31 cellular contexts compared by ENCODE assay signal in the genomic region with DNA sequence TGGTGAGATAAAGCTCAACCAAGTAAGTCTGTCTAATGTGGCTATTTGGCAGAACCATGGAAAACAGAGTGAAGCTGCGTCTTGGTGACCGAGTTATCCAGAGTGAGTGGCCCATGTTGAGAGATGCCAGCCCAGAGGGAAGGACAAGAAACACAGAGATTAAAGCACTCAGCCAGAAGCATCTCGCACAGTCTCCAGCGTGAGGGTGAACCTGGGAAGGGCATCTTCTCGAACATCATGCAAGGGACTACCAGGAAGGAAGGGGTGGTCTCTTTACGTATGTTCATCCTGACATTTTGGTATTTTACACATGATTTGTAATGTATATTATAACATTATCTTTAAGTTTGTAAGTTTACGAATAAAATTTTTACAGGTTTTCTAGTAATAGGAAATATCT.
"Had no signal": no experiment of that assay in that cellular context is flagged by ENCODE, and none has a peak within 500 bp of the region (broad histone marks: within the 10 kb centered on the region; RNA-seq: fewer than 3 reads in every experiment).

No MANE protein-coding gene starts in this region.

- H3K9me3 Mint-ChIP-seq: naive thymus-derived CD4-positive, alpha-beta T cell; natural killer cell; nephron; stimulated activated memory B cell treated with anti-CD40 and anti-IgM and Interleukin-4, amounts not matched to agents 10 μg/mL and 1 μg/mL and 100 μg/mL, for 72 hours; stimulated activated naive CD8-positive, alpha-beta T cell treated with anti-CD3 and anti-CD28 coated beads, Interleukin-15, amount 100 ng/mL, for 72 hours; type B pancreatic cell had no signal

- H3K4me3 Mint-ChIP-seq: naive thymus-derived CD4-positive, alpha-beta T cell; natural killer cell; nephron; neural progenitor cell; stimulated activated memory B cell treated with anti-CD40 and anti-IgM and Interleukin-4, amounts not matched to agents 10 μg/mL and 1 μg/mL and 100 μg/mL, for 72 hours; stimulated activated naive CD8-positive, alpha-beta T cell treated with anti-CD3 and anti-CD28 coated beads, Interleukin-15, amount 100 ng/mL, for 72 hours; type B pancreatic cell had no signal

- H3K9me3 ChIP-seq: neutrophil, pancreas, psoas muscle, right lobe of liver, spleen, suprapubic skin, testis, tibial artery, transverse colon, upper lobe of right lung, uterus had no signal

- H3K27ac Mint-ChIP-seq: natural killer cell; nephron; neural progenitor cell; progenitor cell of endocrine pancreas; stimulated activated memory B cell treated with anti-CD40 and anti-IgM and Interleukin-4, amounts not matched to agents 10 μg/mL and 1 μg/mL and 100 μg/mL, for 72 hours; stimulated activated naive CD8-positive, alpha-beta T cell treated with anti-CD3 and anti-CD28 coated beads, Interleukin-15, amount 100 ng/mL, for 72 hours; type B pancreatic cell had no signal

- H3K36me3 Mint-ChIP-seq: naive thymus-derived CD4-positive, alpha-beta T cell; natural killer cell; neural progenitor cell; stimulated activated memory B cell treated with anti-CD40 and anti-IgM and Interleukin-4, amounts not matched to agents 10 μg/mL and 1 μg/mL and 100 μg/mL, for 72 hours; type B pancreatic cell had no signal

- DNase-seq: naive thymus-derived CD4-positive, alpha-beta T cell; natural killer cell; nucleus accumbens; psoas muscle; right cardiac atrium; right lobe of liver; stimulated activated CD4-positive, alpha-beta T cell treated with anti-CD3 and anti-CD28 coated beads, Interleukin-12 subunit alpha, Interleukin-12 subunit beta, amount 100 ng/mL, for 4 hours; stimulated activated CD4-positive, alpha-beta T cell treated with anti-CD3 and anti-CD28 coated beads, Interleukin-1b, Interleukin-23, amount 100 ng/mL, for 48 hours; stimulated activated CD4-positive, alpha-beta T cell treated with anti-CD3 and anti-CD28 coated beads, Interleukin-4, amount 100 ng/mL, for 1 hour; stimulated activated CD4-positive, alpha-beta T cell treated with anti-CD3 and anti-CD28 coated beads, Interleukin-4, amount 100 ng/mL, for 4 hours; stimulated activated CD8-positive, alpha-beta memory T cell treated with anti-CD3 and anti-CD28 coated beads, Interleukin-4, amount 100 ng/mL, for 48 hours; stimulated activated naive CD4-positive, alpha-beta T cell; stimulated activated naive CD8-positive, alpha-beta T cell treated with anti-CD3 and anti-CD28 coated beads, Interleukin-15, amount 100 ng/mL, for 72 hours; stimulated activated naive CD8-positive, alpha-beta T cell treated with anti-CD3 and anti-CD28 coated beads, Interleukin-15, Interleukin-2, amounts not matched to agents 100 U/mL and 50 U/mL, for 24 hours; substantia nigra; testis; transverse colon; uterus had no signal

- H3K9ac ChIP-seq: neural progenitor cell had no signal

- H3K27me3 Mint-ChIP-seq: naive thymus-derived CD4-positive, alpha-beta T cell; stimulated activated memory B cell treated with anti-CD40 and anti-IgM and Interleukin-4, amounts not matched to agents 10 μg/mL and 1 μg/mL and 100 μg/mL, for 72 hours had no signal

- H3K4me2 ChIP-seq: neural progenitor cell, smooth muscle cell had no signal

- H3K27ac ChIP-seq: neural progenitor cell, neutrophil, pancreas, psoas muscle, right lobe of liver, skin epidermis, spleen, suprapubic skin, testis, tibial artery, transverse colon, upper lobe of right lung, uterus had no signal

- H3K36me3 ChIP-seq: neural progenitor cell, neutrophil, pancreas, right lobe of liver, spleen, suprapubic skin, tibial artery, transverse colon, upper lobe of right lung, uterus had no signal

- ATAC-seq: naive thymus-derived CD4-positive, alpha-beta T cell; natural killer cell; pancreas; psoas muscle; right cardiac atrium; right lobe of liver; stimulated activated memory B cell treated with anti-CD40 and anti-IgM and Interleukin-4, amounts not matched to agents 10 μg/mL and 1 μg/mL and 100 μg/mL, for 72 hours; stimulated activated naive CD8-positive, alpha-beta T cell treated with anti-CD3 and anti-CD28 coated beads, Interleukin-15, amount 100 ng/mL, for 72 hours; stimulated activated naive CD8-positive, alpha-beta T cell treated with anti-CD3 and anti-CD28 coated beads, Interleukin-15, Interleukin-2, amounts not matched to agents 100 U/mL and 50 U/mL, for 24 hours; upper lobe of right lung had no signal

- H3K4me1 ChIP-seq: neural progenitor cell, pancreas, psoas muscle, right lobe of liver, suprapubic skin, testis, tibial artery, transverse colon, upper lobe of right lung, uterus had no signal

- H3K27me3 ChIP-seq: neural progenitor cell, neutrophil, pancreas, right lobe of liver, spleen, suprapubic skin, testis, tibial artery, transverse colon, upper lobe of right lung, uterus had no signal

- H3K4me1 Mint-ChIP-seq: natural killer cell; stimulated activated memory B cell treated with anti-CD40 and anti-IgM and Interleukin-4, amounts not matched to agents 10 μg/mL and 1 μg/mL and 100 μg/mL, for 72 hours; stimulated activated naive CD8-positive, alpha-beta T cell treated with anti-CD3 and anti-CD28 coated beads, Interleukin-15, amount 100 ng/mL, for 72 hours had no signal

- H3K4me3 ChIP-seq: neural progenitor cell, pancreas, psoas muscle, right lobe of liver, skin epidermis, smooth muscle cell, spleen, suprapubic skin, testis, tibial artery, transverse colon, upper lobe of right lung, uterus had no signal
